Comparison of ENCODE assay signal across 21 cellular contexts in genomic region chr7:15778191-15778590, GRCh38.
DNase-seq lines count a peak whose midpoint lies in the region; ATAC-seq, FAIRE-seq and TF ChIP-seq lines count a peak whose summit lies in the region.
"Had no signal": no experiment of that assay in that cellular context is flagged by ENCODE, and none has a peak within 500 bp of the region (broad histone marks: within the 10 kb centered on the region; RNA-seq: fewer than 3 reads in every experiment).

No MANE protein-coding gene starts in this region.

- peak overlapping the region in 4 of 10 donors; percentile 2 to 58 (median 51) for H3K27ac ChIP-seq in heart right ventricle
- no peak overlapping the region for H3K27ac ChIP-seq in endothelial cell of umbilical vein (ENCODE audit: insufficient read depth, low read depth, low read length)
- H3K27ac ChIP-seq in sigmoid colon = no peak overlapping the region
- H3K27ac ChIP-seq: BLaER1 treated with 17β-estradiol and CSF1 and Interleukin-3, amounts not matched to agents 10 nM and 100 nM; KMS-11; PC-9 had no signal

- no peak for DNase-seq in heart right ventricle
- DNase-seq in Right ventricle myocardium superior = no peak
- DNase-seq in endothelial cell of umbilical vein (ENCODE audit: low read depth, low spot score) = peak; percentile 15
- peak; percentile 46 for DNase-seq in putamen (ENCODE audit: low spot score)
- DNase-seq in activated CD4-positive, alpha-beta memory T cell treated with anti-CD3 and anti-CD28 coated beads, Interleukin-2, amount 10 ng/mL, durations not matched to agents 7 days and 5 days = no peak
- DNase-seq in sigmoid colon = no peak
- no peak for DNase-seq in activated CD8-positive, alpha-beta memory T cell treated with anti-CD3 and anti-CD28 coated beads, Interleukin-2, amount 50 U/mL, for 48 hours
- DNase-seq: CD4-positive, alpha-beta T cell; GOT3; IMR-90; MM.1S; NCI-H2029; NCI-H2227 treated with DMSO at 0.1 percent for 48 hours; NCI-H526 treated with DMSO at 0.1 percent for 48 hours; PC-9; RPMI8226; SHP77 had no signal

- peak overlapping the region; percentile 11 for H2AFZ ChIP-seq in endothelial cell of umbilical vein (ENCODE audit: low read depth, low read length)
- H2AFZ ChIP-seq: PC-9 had no signal

- H3K27me3 Mint-ChIP-seq in activated CD4-positive, alpha-beta memory T cell treated with anti-CD3 and anti-CD28 coated beads, Interleukin-2, amount 10 ng/mL, durations not matched to agents 7 days and 5 days = no peaks in the 10 kb centered on the region
- H3K27me3 Mint-ChIP-seq: CD4-positive, alpha-beta T cell had no signal

- no peaks in the 10 kb centered on the region for H3K36me3 Mint-ChIP-seq in activated CD4-positive, alpha-beta memory T cell treated with anti-CD3 and anti-CD28 coated beads, Interleukin-2, amount 10 ng/mL, durations not matched to agents 7 days and 5 days (ENCODE audit: low read depth)

- no peaks in the 10 kb centered on the region for H3K9me1 ChIP-seq in endothelial cell of umbilical vein (replicated peaks; ENCODE audit: control insufficient read depth, extremely low read depth, insufficient read depth, low read length)

- WGBS in heart right ventricle, 2 donors = 47 to 55% methylated on average over 2 of the region's 2 CpGs
- 38 to 66% methylated on average over 2 of the region's 2 CpGs for WGBS in sigmoid colon, 2 donors

- peaks cover 0 to 6% (median 0%) of the 10 kb centered on the region in 11 donors for H3K9me3 ChIP-seq in heart right ventricle
- no peaks in the 10 kb centered on the region for H3K9me3 ChIP-seq in endothelial cell of umbilical vein (replicated peaks; ENCODE audit: control insufficient read depth, insufficient read depth, low read length)
- H3K9me3 ChIP-seq in sigmoid colon = no peaks in the 10 kb centered on the region

- H3K27me3 ChIP-seq in heart right ventricle (no peaks in the 10 kb centered on the region), endothelial cell of umbilical vein (ENCODE audit: control insufficient read depth in 2 of 2, insufficient read depth in 2 of 2, low read length in 2 of 2) (no peaks in the 10 kb centered on the region), sigmoid colon (no peaks in the 10 kb centered on the region)
- H3K27me3 ChIP-seq: BLaER1 treated with 17β-estradiol and CSF1 and Interleukin-3, amounts not matched to agents 10 nM and 100 nM had no signal

- no peak overlapping the region for H3K27ac Mint-ChIP-seq in activated CD4-positive, alpha-beta memory T cell treated with anti-CD3 and anti-CD28 coated beads, Interleukin-2, amount 10 ng/mL, durations not matched to agents 7 days and 5 days
- H3K27ac Mint-ChIP-seq: CD4-positive, alpha-beta T cell had no signal

- dilution Hi-C loops in endothelial cell of umbilical vein (cut with MboI; ENCODE audit: extremely low pct_ligation_motif_present, low sequenced_read_pairs) = no loop called here

- H4K20me1 ChIP-seq in endothelial cell of umbilical vein (replicated peaks; ENCODE audit: control insufficient read depth, extremely low read depth, insufficient read depth, low read length) = no peaks in the 10 kb centered on the region
- H4K20me1 ChIP-seq: BLaER1 treated with 17β-estradiol and CSF1 and Interleukin-3, amounts not matched to agents 10 nM and 100 nM had no signal

- no peaks in the 10 kb centered on the region for H3K79me2 ChIP-seq in endothelial cell of umbilical vein (ENCODE audit: control insufficient read depth, insufficient read depth, low read length)

- TF ChIP-seq CTCF in heart right ventricle (IDR thresholded peaks at IDR 0.05) (no peak), endothelial cell of umbilical vein (IDR thresholded peaks at IDR 0.05; ENCODE audit: extremely low read depth in 1 of 2, insufficient read depth in 1 of 2, low read depth in 1 of 2, low read length in 2 of 2) (no peak), sigmoid colon (IDR thresholded peaks at IDR 0.05) (no peak)

- no peaks in the 10 kb centered on the region for H3K4me1 Mint-ChIP-seq in activated CD4-positive, alpha-beta memory T cell treated with anti-CD3 and anti-CD28 coated beads, Interleukin-2, amount 10 ng/mL, durations not matched to agents 7 days and 5 days

- intact Hi-C loops in heart right ventricle (cut with DNase I) = loop anchor here in 1 of 10 donors (10.0 kb wide), 1 partner anchor 57 kb away; no protein-coding TSS in a partner anchor
- intact Hi-C loops in Right ventricle myocardium superior (cut with DNase I) = no loop called here
- intact Hi-C loops in endothelial cell of umbilical vein (cut with micrococcal nuclease) = no loop called here
- intact Hi-C loops in sigmoid colon (cut with DNase I) = no loop called here

- H3K9ac ChIP-seq in endothelial cell of umbilical vein (replicated peaks; ENCODE audit: extremely low read depth, insufficient read depth, low read length) = no peak overlapping the region
- H3K9ac ChIP-seq: BLaER1 treated with 17β-estradiol and CSF1 and Interleukin-3, amounts not matched to agents 10 nM and 100 nM; KMS-11 had no signal

- H3K9me3 Mint-ChIP-seq in activated CD4-positive, alpha-beta memory T cell treated with anti-CD3 and anti-CD28 coated beads, Interleukin-2, amount 10 ng/mL, durations not matched to agents 7 days and 5 days = peaks cover under 1% of the 10 kb centered on the region

- TF ChIP-seq POLR2A in endothelial cell of umbilical vein (IDR thresholded peaks at IDR 0.05; ENCODE audit: low read depth, low read length) (no peak), sigmoid colon (IDR thresholded peaks at IDR 0.05) (no peak)

- H3K36me3 ChIP-seq in heart right ventricle (no peaks in the 10 kb centered on the region), endothelial cell of umbilical vein (ENCODE audit: control insufficient read depth in 2 of 2, extremely low read depth in 1 of 2, insufficient read depth in 2 of 2, low read length in 2 of 2) (no peaks in the 10 kb centered on the region), sigmoid colon (no peaks in the 10 kb centered on the region)
- H3K36me3 ChIP-seq: BLaER1 treated with 17β-estradiol and CSF1 and Interleukin-3, amounts not matched to agents 10 nM and 100 nM had no signal

- H3K4me3 Mint-ChIP-seq in activated CD4-positive, alpha-beta memory T cell treated with anti-CD3 and anti-CD28 coated beads, Interleukin-2, amount 10 ng/mL, durations not matched to agents 7 days and 5 days = no peak overlapping the region
- H3K4me3 Mint-ChIP-seq: CD4-positive, alpha-beta T cell had no signal

- ATAC-seq in heart right ventricle (peak in 5 of 8 donors; percentile 33 to 80 (median 60)), Right ventricle myocardium superior (ENCODE audit: poor library complexity) (no peak)

- POLR2A ChIA-PET in endothelial cell of umbilical vein (lab: Charles Lee) = no interaction called here
- POLR2A ChIA-PET in activated CD4-positive, alpha-beta memory T cell treated with anti-CD3 and anti-CD28 coated beads, Interleukin-2, amount 10 ng/mL, durations not matched to agents 7 days and 5 days (lab: Charles Lee) = no interaction called here

- BruUV-seq in endothelial cell of umbilical vein (replicated peaks; lab: Mats Ljungman, UMichigan) = no TSS peak

- H3K4me3 ChIP-seq in heart right ventricle (no peak overlapping the region), endothelial cell of umbilical vein (replicated peaks in 1 of 3; ENCODE audit: insufficient read depth in 1 of 3, low read depth in 1 of 3, low read length in 3 of 3) (no peak overlapping the region), sigmoid colon (no peak overlapping the region)
- H3K4me3 ChIP-seq: BLaER1 treated with 17β-estradiol and CSF1 and Interleukin-3, amounts not matched to agents 10 nM and 100 nM; PC-9 had no signal

- H3K4me1 ChIP-seq in heart right ventricle = peaks cover 0 to 31% (median 5%) of the 10 kb centered on the region in 9 donors
- no peaks in the 10 kb centered on the region for H3K4me1 ChIP-seq in endothelial cell of umbilical vein (ENCODE audit: control insufficient read depth, extremely low read depth, insufficient read depth, low read length)
- peaks cover 0 to 47% (median 22%) of the 10 kb centered on the region in 4 donors for H3K4me1 ChIP-seq in sigmoid colon

- FAIRE-seq in endothelial cell of umbilical vein (lab: Jason Lieb, UNC) = no peak
- FAIRE-seq: D721Med had no signal

- TF ChIP-seq EP300 in sigmoid colon (IDR thresholded peaks at IDR 0.05) = no peak

- CTCF ChIA-PET in endothelial cell of umbilical vein (lab: Charles Lee) = interaction anchor here (1.2 kb wide), 1 partner anchor 9 kb away, joined by 3 read pairs; no protein-coding TSS in a partner anchor
- CTCF ChIA-PET in activated CD4-positive, alpha-beta memory T cell treated with anti-CD3 and anti-CD28 coated beads, Interleukin-2, amount 10 ng/mL, durations not matched to agents 7 days and 5 days (lab: Charles Lee) = no interaction called here

- no peak overlapping the region for H3K4me2 ChIP-seq in endothelial cell of umbilical vein (ENCODE audit: insufficient read depth, low read length)
- H3K4me2 ChIP-seq: KMS-11, PC-9 had no signal

TF ChIP-seq in PFSK-1, 5 proteins besides CTCF, POLR2A, EP300 and RAD21:
- TF ChIP-seq FOXP2 (optimal IDR thresholded peaks at IDR 0.05; ENCODE audit: borderline replicate concordance, extremely low read depth, extremely low read length, insufficient read depth) = no peak
- TF ChIP-seq SIN3A (IDR thresholded peaks at IDR 0.05; ENCODE audit: borderline replicate concordance, insufficient read depth, low read length) = 0 out of 2 replicates have a peak, but pooled peaks have one; percentile 35

TF ChIP-seq in endothelial cell of umbilical vein, 7 proteins besides CTCF, POLR2A, EP300 and RAD21:
- TF ChIP-seq MAX (IDR thresholded peaks at IDR 0.05; ENCODE audit: insufficient read depth, insufficient read length) (no peak), JUN (IDR thresholded peaks at IDR 0.05; ENCODE audit: borderline replicate concordance, insufficient read depth, insufficient read length, low read depth) (no peak), MYC (IDR thresholded peaks at IDR 0.05; ENCODE audit: low read depth, low read length) (no peak), FOS (IDR thresholded peaks at IDR 0.05; ENCODE audit: borderline replicate concordance, insufficient read depth, low read length) (no peak)

Comparison
In these comparisons a context has a peak if more than half of its experiments do, and no peak if none do; other contexts are left out.
1. DNase-seq: peak in endothelial cell of umbilical vein (single experiment) and putamen (single experiment); none in heart right ventricle (0 of 2), Right ventricle myocardium superior (single experiment), activated CD4-positive, alpha-beta memory T cell treated with anti-CD3 and anti-CD28 coated beads, Interleukin-2, amount 10 ng/mL, durations not matched to agents 7 days and 5 days (single experiment), sigmoid colon (single experiment) and activated CD8-positive, alpha-beta memory T cell treated with anti-CD3 and anti-CD28 coated beads, Interleukin-2, amount 50 U/mL, for 48 hours (single experiment).